15 cellular contexts compared by ENCODE assay signal in the genomic region with DNA sequence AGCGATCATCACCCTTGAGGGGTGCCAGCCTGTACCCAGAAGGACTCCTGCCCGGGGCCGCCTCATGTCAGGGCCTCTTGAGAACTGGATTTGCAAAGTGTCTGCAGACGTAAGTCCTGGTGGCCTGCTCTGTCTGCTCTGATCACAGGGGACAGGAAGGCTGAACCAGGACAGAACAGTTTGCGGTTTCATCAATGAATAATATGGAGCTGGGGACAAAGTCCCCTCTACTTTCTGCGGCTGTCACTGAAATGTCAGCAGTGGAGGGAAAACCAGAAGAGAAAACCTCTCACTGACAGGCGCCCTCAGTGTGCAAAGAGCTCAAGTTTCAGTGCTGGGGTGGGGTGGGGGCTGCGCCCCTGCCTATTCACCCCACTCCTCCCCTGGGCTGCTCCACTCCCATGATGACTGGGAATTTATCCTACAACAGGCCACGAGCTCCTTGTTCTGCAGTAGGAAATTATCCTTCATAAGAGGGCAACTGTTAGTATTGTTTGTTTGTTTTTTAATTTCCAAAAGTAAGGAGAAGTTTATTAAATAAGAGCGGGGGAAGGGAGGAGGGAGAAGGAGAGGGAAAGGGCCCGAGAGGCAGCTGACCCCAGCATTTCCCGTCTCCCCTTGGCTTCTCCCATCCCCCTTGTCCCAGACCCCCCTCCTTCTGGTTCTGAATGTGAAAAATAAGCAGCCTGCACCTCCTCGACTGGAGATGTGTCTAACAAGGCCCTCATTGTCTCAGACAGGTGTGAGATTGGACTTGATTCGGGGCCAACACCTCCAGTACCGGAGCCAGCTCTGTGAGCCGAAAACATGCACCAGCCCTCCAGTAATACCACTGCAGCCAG.
DNase-seq lines count a peak whose midpoint lies in the region; ATAC-seq and TF ChIP-seq lines count a peak whose summit lies in the region.
"Had no signal": no experiment of that assay in that cellular context is flagged by ENCODE, and none has a peak within 500 bp of the region (broad histone marks: within the 10 kb centered on the region; RNA-seq: fewer than 3 reads in every experiment).

No MANE protein-coding gene starts in this region.

- H3K4me2 ChIP-seq in fibroblast of lung (ENCODE audit: extremely low read depth, insufficient read depth, low read length): no peak overlapping the region
- H3K4me2 ChIP-seq in smooth muscle cell: no peak overlapping the region

- no peak overlapping the region for H3K4me3 ChIP-seq in fibroblast of lung (replicated peaks in 1 of 4; ENCODE audit: control extremely low read depth in 1 of 4, insufficient read depth in 1 of 4, low read depth in 3 of 4, low read length in 4 of 4)
- H3K4me3 ChIP-seq in smooth muscle cell: no peak overlapping the region
- no peak overlapping the region for H3K4me3 ChIP-seq in transverse colon

- TF ChIP-seq POLR2A in transverse colon (IDR thresholded peaks at IDR 0.05): no peak

- ATAC-seq in left cardiac atrium (no peak), T-cell (replicated peaks in 1 of 4) (no peak)

- CTCF ChIA-PET in T-cell (lab: Charles Lee): no interaction called here

- no peak for DNase-seq in T-helper 2 cell treated with Interferon-gamma antibody and Interleukin-4, amounts not matched to agents 5 μg/mL and 100 μg/mL, for 36 hours (ENCODE audit: low spot score)
- no peak for DNase-seq in T-helper 2 cell
- DNase-seq in SW480 (ENCODE audit: low spot score): peak; percentile 42
- DNase-seq in fibroblast of lung (ENCODE audit: low read depth in 2 of 2): no peak
- no peak for DNase-seq in smooth muscle cell (lab: John Stamatoyannopoulos, UW; ENCODE audit: unreplicated experiment)
- DNase-seq in transverse colon: no peak
- DNase-seq in left cardiac atrium: no peak
- DNase-seq in T-cell: no peak
- DNase-seq: 8988T; activated CD4-positive, alpha-beta T cell treated with anti-CD3 and anti-CD28 coated beads for 4 hours; caudate nucleus; CD8-positive, alpha-beta memory T cell; glutamatergic neuron; NCI-H1436; NCI-H82 had no signal

- H3K9me3 Mint-ChIP-seq in T-helper 2 cell treated with Interferon-gamma antibody and Interleukin-4, amounts not matched to agents 5 μg/mL and 100 μg/mL, for 36 hours: no peaks in the 10 kb centered on the region
- no peaks in the 10 kb centered on the region for H3K9me3 Mint-ChIP-seq in T-cell
- H3K9me3 Mint-ChIP-seq: CD8-positive, alpha-beta memory T cell had no signal

- H3K36me3 ChIP-seq in fibroblast of lung (ENCODE audit: control insufficient read depth, insufficient read depth, low read length): peaks cover 23% of the 10 kb centered on the region
- H3K36me3 ChIP-seq in smooth muscle cell (ENCODE audit: low read depth): peaks cover 11% of the 10 kb centered on the region
- no peaks in the 10 kb centered on the region for H3K36me3 ChIP-seq in transverse colon

- intact Hi-C loops in transverse colon (cut with DNase I; ENCODE audit: low total_unique reads): no loop called here
- intact Hi-C loops in left cardiac atrium (cut with DNase I): no loop called here

- peaks cover 76% of the 10 kb centered on the region for H3F3A ChIP-seq in smooth muscle cell (ENCODE audit: low read depth)

- no peaks in the 10 kb centered on the region for H3K27me3 ChIP-seq in fibroblast of lung (ENCODE audit: control insufficient read depth, insufficient read depth, low read length)
- no peaks in the 10 kb centered on the region for H3K27me3 ChIP-seq in smooth muscle cell (ENCODE audit: low read depth)
- H3K27me3 ChIP-seq in transverse colon: no peaks in the 10 kb centered on the region

- TF ChIP-seq EP300 in transverse colon (IDR thresholded peaks at IDR 0.05; ENCODE audit: low read depth): no peak

- no peaks in the 10 kb centered on the region for H3K9me3 ChIP-seq in fibroblast of lung (ENCODE audit: control insufficient read depth, insufficient read depth, low read depth, low read length)
- no peaks in the 10 kb centered on the region for H3K9me3 ChIP-seq in smooth muscle cell (replicated peaks; ENCODE audit: low read depth)
- H3K9me3 ChIP-seq in transverse colon: no peaks in the 10 kb centered on the region

- H3K27ac Mint-ChIP-seq in T-helper 2 cell treated with Interferon-gamma antibody and Interleukin-4, amounts not matched to agents 5 μg/mL and 100 μg/mL, for 36 hours: peak overlapping the region; percentile 41
- H3K27ac Mint-ChIP-seq in T-cell: no peak overlapping the region

- H3K79me2 ChIP-seq in fibroblast of lung (ENCODE audit: control insufficient read depth, insufficient read depth, low read length) (peaks cover 47% of the 10 kb centered on the region), smooth muscle cell (ENCODE audit: low read depth) (peaks cover 27% of the 10 kb centered on the region)

- no peak overlapping the region for H3K4me3 Mint-ChIP-seq in T-helper 2 cell treated with Interferon-gamma antibody and Interleukin-4, amounts not matched to agents 5 μg/mL and 100 μg/mL, for 36 hours
- H3K4me3 Mint-ChIP-seq in T-cell: no peak overlapping the region
- H3K4me3 Mint-ChIP-seq: CD8-positive, alpha-beta memory T cell had no signal

- TF ChIP-seq CTCF in fibroblast of lung (conservative IDR thresholded peaks at IDR 0.05 in 1 of 2, IDR thresholded peaks at IDR 0.05 in 1 of 2; ENCODE audit: low read depth in 1 of 2, low read length in 2 of 2) (no peak), smooth muscle cell (IDR thresholded peaks at IDR 0.05; ENCODE audit: borderline replicate concordance, insufficient read depth, poor library complexity, severe bottlenecking) (no peak), transverse colon (IDR thresholded peaks at IDR 0.05) (no peak)

- peak overlapping the region; percentile 14 for H3K27ac ChIP-seq in fibroblast of lung (ENCODE audit: insufficient read depth, low read length)
- H3K27ac ChIP-seq in smooth muscle cell (ENCODE audit: low read depth): peak overlapping the region; percentile 100
- peak overlapping the region in 1 of 4 donors; percentile 21 for H3K27ac ChIP-seq in transverse colon

- H3K36me3 Mint-ChIP-seq in T-helper 2 cell treated with Interferon-gamma antibody and Interleukin-4, amounts not matched to agents 5 μg/mL and 100 μg/mL, for 36 hours (ENCODE audit: low read depth): peaks cover 70% of the 10 kb centered on the region
- H3K36me3 Mint-ChIP-seq in T-cell: peaks cover 58% of the 10 kb centered on the region

- POLR2A ChIA-PET in T-cell (lab: Charles Lee): no interaction called here

- WGBS in smooth muscle cell (ENCODE audit: low lambda C conversion rate): 75% methylated on average over 16 of the region's 16 CpGs
- 58 to 60% methylated on average over 6 to 16 of the region's 16 CpGs for WGBS in transverse colon (ENCODE audit: low coverage in 1 of 2), 2 donors

- in situ Hi-C loops in transverse colon (cut with MboI; ENCODE audit: low pct_ligation_motif_present in 1 of 4, low pct_unique_long_range_greater_than_20kb in 1 of 4, low sequenced_read_pairs in 3 of 4): no loop called here

- peaks cover 14% of the 10 kb centered on the region for H3K4me1 Mint-ChIP-seq in T-helper 2 cell treated with Interferon-gamma antibody and Interleukin-4, amounts not matched to agents 5 μg/mL and 100 μg/mL, for 36 hours (ENCODE audit: low read depth)
- H3K4me1 Mint-ChIP-seq in T-cell: peaks cover 44 to 57% (median 54%) of the 10 kb centered on the region in 3 donors

- no peaks in the 10 kb centered on the region for H3K27me3 Mint-ChIP-seq in T-helper 2 cell treated with Interferon-gamma antibody and Interleukin-4, amounts not matched to agents 5 μg/mL and 100 μg/mL, for 36 hours (ENCODE audit: low read depth)
- H3K27me3 Mint-ChIP-seq in T-cell: no peaks in the 10 kb centered on the region
- H3K27me3 Mint-ChIP-seq: CD8-positive, alpha-beta memory T cell had no signal

- H3K4me1 ChIP-seq in fibroblast of lung (ENCODE audit: control insufficient read depth, extremely low read depth, insufficient read depth, low read length) (peaks cover 45% of the 10 kb centered on the region), smooth muscle cell (ENCODE audit: low read depth) (peaks cover 20% of the 10 kb centered on the region), transverse colon (peaks cover 0 to 30% (median 19%) of the 10 kb centered on the region in 4 donors)

- H2AFZ ChIP-seq in fibroblast of lung (ENCODE audit: low read length) (no peak overlapping the region), smooth muscle cell (ENCODE audit: low read depth) (no peak overlapping the region)

- H3K9ac ChIP-seq in fibroblast of lung (ENCODE audit: insufficient read depth, low read length): no peak overlapping the region
- no peak overlapping the region for H3K9ac ChIP-seq in smooth muscle cell (ENCODE audit: low read depth)

- H4K20me1 ChIP-seq in fibroblast of lung (ENCODE audit: control insufficient read depth, extremely low read depth, insufficient read depth, low read length): no peaks in the 10 kb centered on the region
- peaks cover 100% of the 10 kb centered on the region for H4K20me1 ChIP-seq in smooth muscle cell (ENCODE audit: low read depth)
